In genomic region chr1:164265232-164265631, GRCh38 we compare ENCODE assay signal across 24 cellular contexts.
"Had no signal": no experiment of that assay in that cellular context is flagged by ENCODE, and none has a peak within 500 bp of the region (broad histone marks: within the 10 kb centered on the region; RNA-seq: fewer than 3 reads in every experiment).

No MANE protein-coding gene starts in this region.

- H3K27ac ChIP-seq: breast epithelium, PC-9 had no signal

- H3K4me3 ChIP-seq: breast epithelium, PC-9 had no signal

- DNase-seq: activated CD4-positive, alpha-beta T cell treated with anti-CD3 and anti-CD28 coated beads for 48 hours; activated CD4-positive, alpha-beta T cell treated with anti-CD3 and anti-CD28 coated beads, Interleukin-2, amount 50 U/mL, for 4 hours; activated CD4-positive, CD25-positive, alpha-beta regulatory T cell treated with anti-CD3 and anti-CD28 coated beads, Interleukin-2, amount 50 U/mL, for 72 hours; activated CD8-positive, alpha-beta memory T cell treated with anti-CD3 and anti-CD28 coated beads, Interleukin-2, amount 50 U/mL, for 48 hours; activated CD8-positive, alpha-beta T cell treated with anti-CD3 and anti-CD28 coated beads, Interleukin-2, amount 10 ng/mL, durations not matched to agents 7 days and 5 days; activated naive CD4-positive, alpha-beta T cell treated with anti-CD3 and anti-CD28 coated beads, Interleukin-2, amount 50 U/mL, for 16 hours; activated naive CD8-positive, alpha-beta T cell treated with anti-CD3 and anti-CD28 coated beads, Interleukin-2, amount 10 ng/mL, durations not matched to agents 7 days and 5 days; activated T-cell treated with anti-CD3 and anti-CD28 coated beads, Interleukin-2, amount 50 U/mL, for 1 hour; aorta; caudate nucleus; KG1; NCI-H1092; NCI-H1417; NCI-H2029; NCI-H2107; NCI-H2171 treated with DMSO at 0.1 percent for 48 hours; NCI-H226; NCI-H526; NK-92 treated with Interleukin-12 subunit alpha and Interleukin-12 subunit beta, amount 100 ng/mL, for 24 hours; PC-9; SHP77 treated with DMSO at 0.1 percent for 48 hours; T-helper 17 cell; T-helper 9 cell had no signal

- H3K36me3 ChIP-seq: breast epithelium had no signal

- H3K4me1 ChIP-seq: breast epithelium had no signal

- H2AFZ ChIP-seq: PC-9 had no signal

- H3K9me3 ChIP-seq: breast epithelium had no signal

- H3K27me3 ChIP-seq: breast epithelium had no signal

- H3K4me2 ChIP-seq: PC-9 had no signal
